8 cellular contexts compared by ENCODE assay signal in the genomic region with DNA sequence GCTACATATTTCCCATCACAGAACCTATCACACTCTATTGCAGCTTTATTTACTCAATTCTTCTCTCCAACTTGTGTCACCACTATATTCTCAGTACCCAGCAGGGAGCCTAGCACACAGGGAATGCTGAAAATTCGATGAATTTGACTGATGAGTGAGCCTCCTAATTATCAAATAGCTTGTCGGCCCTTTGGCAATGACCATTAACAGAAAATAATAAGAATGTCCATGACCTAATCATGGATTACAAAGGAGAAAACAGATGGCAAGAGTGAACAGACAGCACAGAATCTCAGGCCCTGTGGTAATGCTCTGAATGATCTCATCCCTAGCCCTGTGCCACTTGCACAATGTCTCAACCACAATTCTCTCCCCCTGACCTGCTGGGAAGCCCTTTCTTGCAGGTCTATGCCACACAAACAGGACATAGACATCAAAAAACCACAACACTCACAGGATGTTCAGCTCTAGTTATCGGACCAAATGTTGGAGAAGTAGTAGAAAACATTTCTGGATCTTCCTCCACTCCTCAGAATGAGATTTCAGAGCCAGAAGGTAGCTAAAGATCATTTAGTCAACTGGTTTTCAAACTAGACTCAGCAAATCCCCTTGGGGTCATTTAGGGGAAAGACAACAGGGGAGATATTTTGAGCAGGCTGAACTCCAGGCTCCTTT.
DNase-seq lines count a peak whose midpoint lies in the region; ATAC-seq and TF ChIP-seq lines count a peak whose summit lies in the region.

No MANE protein-coding gene starts in this region.

- H3K27me3 ChIP-seq in psoas muscle (ENCODE audit: insufficient read depth in 3 of 3, low read length in 2 of 3): no peaks in the 10 kb centered on the region

- DNase-seq in CD1c-positive myeloid dendritic cell (ENCODE audit: extremely low spot score) (peak; percentile 54), KG1 (lab: John Stamatoyannopoulos, UW) (peak; percentile 70), fibroblast of gingiva (ENCODE audit: low read depth) (peak; percentile 88), psoas muscle (no peak), superior temporal gyrus (ENCODE audit: extremely low spot score) (no peak), NCI-H187 treated with DMSO at 0.1 percent for 48 hours (lab: John Stamatoyannopoulos, UW) (no peak), amniotic stem cell (lab: John Stamatoyannopoulos, UW) (no peak)
- DNase-seq in activated CD4-positive, alpha-beta T cell treated with anti-CD3 and anti-CD28 coated beads for 48 hours: peak; percentile 52

- 30 to 40% (median 32%) methylated on average over 3 of the region's 3 CpGs for WGBS in psoas muscle, 3 donors

- no peaks in the 10 kb centered on the region for H3K9me3 ChIP-seq in psoas muscle

- intact Hi-C loops in psoas muscle (cut with DNase I): no loop called here

- H3K27ac ChIP-seq in psoas muscle: peak overlapping the region; percentile 61

- peak; percentile 80 to 87 (median 83) for ATAC-seq in psoas muscle

- H3K36me3 ChIP-seq in psoas muscle (ENCODE audit: insufficient read depth in 1 of 2, low read depth in 1 of 2): no peaks in the 10 kb centered on the region

- H3K4me1 ChIP-seq in psoas muscle: peaks cover 37% of the 10 kb centered on the region

- TF ChIP-seq CTCF in psoas muscle (IDR thresholded peaks at IDR 0.05): no peak

- no peak overlapping the region for H3K4me3 ChIP-seq in psoas muscle

Comparison
In these comparisons a context has a peak if more than half of its experiments do, and no peak if none do; other contexts are left out.
1. DNase-seq: peak in CD1c-positive myeloid dendritic cell (single experiment), KG1 (single experiment), activated CD4-positive, alpha-beta T cell treated with anti-CD3 and anti-CD28 coated beads for 48 hours (single experiment) and fibroblast of gingiva (single experiment); none in psoas muscle (0 of 2), superior temporal gyrus (single experiment), NCI-H187 treated with DMSO at 0.1 percent for 48 hours (single experiment) and amniotic stem cell (single experiment).